In the genomic region with DNA sequence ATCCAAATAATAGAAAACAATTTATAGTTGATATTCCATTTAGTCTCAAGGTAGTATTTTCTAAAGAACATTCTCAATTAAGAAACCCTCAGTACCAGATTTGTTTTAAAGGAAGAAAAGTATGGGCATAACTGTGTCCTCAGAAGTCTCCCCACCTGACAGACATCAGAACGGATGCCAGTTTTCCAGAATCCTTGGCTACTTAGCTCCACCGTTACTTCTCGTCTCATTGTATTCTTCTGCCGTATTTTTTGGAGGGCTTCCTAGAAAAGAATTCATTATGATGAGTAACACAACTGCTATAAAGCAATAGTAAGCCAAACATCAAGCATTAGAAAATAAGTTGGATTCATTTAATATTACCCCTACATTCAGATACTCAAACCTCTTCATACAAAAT, we compare ENCODE assay signal across 29 cellular contexts.
"Had no signal": no experiment of that assay in that cellular context is flagged by ENCODE, and none has a peak within 500 bp of the region (broad histone marks: within the 10 kb centered on the region; RNA-seq: fewer than 3 reads in every experiment).

No MANE protein-coding gene starts in this region.

- H3K4me3 ChIP-seq: dorsolateral prefrontal cortex, esophagus muscularis mucosa, hepatocyte, lung, neural progenitor cell, prostate gland, right atrium auricular region, smooth muscle cell, stomach, testis, tibial artery had no signal

- H3K27me3 Mint-ChIP-seq: naive thymus-derived CD4-positive, alpha-beta T cell; type B pancreatic cell had no signal

- ATAC-seq: left lobe of liver; naive thymus-derived CD4-positive, alpha-beta T cell; sciatic nerve had no signal

- DNase-seq: cerebellar nuclear complex; cortex of kidney; dorsolateral prefrontal cortex; effector CD4-positive, alpha-beta T cell; head of caudate nucleus; kidney; mesenchymal stem cell; midbrain; naive thymus-derived CD4-positive, alpha-beta T cell; stimulated activated CD4-positive, alpha-beta T cell treated with anti-CD3 and anti-CD28 coated beads, Interleukin-12 subunit alpha, Interleukin-12 subunit beta, amount 100 ng/mL, for 4 hours; stimulated activated CD4-positive, alpha-beta T cell treated with anti-CD3 and anti-CD28 coated beads, Interleukin-1b, Interleukin-23, amount 100 ng/mL, for 48 hours; stimulated activated CD4-positive, alpha-beta T cell treated with anti-CD3 and anti-CD28 coated beads, Interleukin-4, amount 100 ng/mL, for 1 hour; stimulated activated CD8-positive, alpha-beta memory T cell treated with anti-CD3 and anti-CD28 coated beads, Interleukin-4, amount 100 ng/mL, for 48 hours; stimulated activated naive CD4-positive, alpha-beta T cell; stomach; substantia nigra; testis; tibial artery had no signal

- H3K4me2 ChIP-seq: hepatocyte, neural progenitor cell, smooth muscle cell had no signal

- H3K9me3 Mint-ChIP-seq: neural progenitor cell had no signal

- H3K27ac ChIP-seq: dorsolateral prefrontal cortex, esophagus muscularis mucosa, hepatocyte, neural progenitor cell, prostate gland, right atrium auricular region, stomach, testis, tibial artery had no signal

- H3K27ac Mint-ChIP-seq: nephron, neural progenitor cell, type B pancreatic cell had no signal

- H3K9ac ChIP-seq: neural progenitor cell had no signal

- H3K4me1 ChIP-seq: neural progenitor cell, prostate gland, right atrium auricular region, stomach, testis, tibial artery had no signal

- H3K36me3 ChIP-seq: prostate gland had no signal

- H3K79me2 ChIP-seq: hepatocyte had no signal

- H3K27me3 ChIP-seq: dorsolateral prefrontal cortex, esophagus muscularis mucosa, hepatocyte, neural progenitor cell, right atrium auricular region, stomach, testis, tibial artery had no signal

- H3K4me3 Mint-ChIP-seq: naive thymus-derived CD4-positive, alpha-beta T cell; nephron; neural progenitor cell; type B pancreatic cell had no signal

- H3K4me1 Mint-ChIP-seq: naive thymus-derived CD4-positive, alpha-beta T cell; nephron; neural progenitor cell had no signal
